In genomic region chr22:28864878-28865596, GRCh38 we compare ENCODE assay signal across 18 cellular contexts. TPM values are rescaled to one million over a fixed set of nuclear protein-coding genes. Genes with fewer than 3 reads are reported as not detected.
DNase-seq lines count a peak whose midpoint lies in the region; ATAC-seq and TF ChIP-seq lines count a peak whose summit lies in the region.
"Had no signal": no experiment of that assay in that cellular context is flagged by ENCODE, and none has a peak within 500 bp of the region (broad histone marks: within the 10 kb centered on the region; RNA-seq: fewer than 3 reads in every experiment).

No MANE protein-coding gene starts in this region.

- H3K9me3 ChIP-seq in body of pancreas (no peaks in the 10 kb centered on the region), liver (ENCODE audit: control insufficient read depth in 4 of 4, low read length in 3 of 4) (no peaks in the 10 kb centered on the region), adrenal gland (replicated peaks in 1 of 3) (no peaks in the 10 kb centered on the region), sigmoid colon (no peaks in the 10 kb centered on the region)
- H3K9me3 ChIP-seq: SJSA1 had no signal

- peaks cover 13% of the 10 kb centered on the region for H3K4me1 ChIP-seq in body of pancreas
- peaks cover 7 to 25% (median 16%) of the 10 kb centered on the region in 4 donors for H3K4me1 ChIP-seq in liver (ENCODE audit: control insufficient read depth in 4 of 4, insufficient read depth in 4 of 4, low read length in 3 of 4)
- no peaks in the 10 kb centered on the region for H3K4me1 ChIP-seq in adrenal gland (replicated peaks in 1 of 2)
- H3K4me1 ChIP-seq in sigmoid colon, result no peaks in the 10 kb centered on the region
- H3K4me1 ChIP-seq: SJSA1 had no signal

- H3K36me3 ChIP-seq in body of pancreas (replicated peaks in 1 of 2; ENCODE audit: insufficient read depth in 1 of 2, low read depth in 2 of 2) (no peaks in the 10 kb centered on the region), liver (ENCODE audit: control insufficient read depth in 4 of 4, insufficient read depth in 3 of 4, low read depth in 1 of 4, low read length in 3 of 4) (no peaks in the 10 kb centered on the region), adrenal gland (replicated peaks in 1 of 2) (no peaks in the 10 kb centered on the region), sigmoid colon (no peaks in the 10 kb centered on the region)
- H3K36me3 ChIP-seq: SJSA1 had no signal

- no peak overlapping the region for H3K4me3 ChIP-seq in body of pancreas
- H3K4me3 ChIP-seq in liver (ENCODE audit: low read depth in 1 of 3, low read length in 3 of 3), result peak overlapping the region in 2 of 3 donors; percentile 9 to 65
- H3K4me3 ChIP-seq in adrenal gland, result no peak overlapping the region
- no peak overlapping the region for H3K4me3 ChIP-seq in sigmoid colon
- H3K4me3 ChIP-seq: K562, SJSA1 had no signal

- ATAC-seq in body of pancreas, result peak; percentile 58
- ATAC-seq in GM18498 (IDR thresholded peaks at IDR 0.05; ENCODE audit: unreplicated experiment), result no peak
- ATAC-seq: HCT116, K562, PC-3 had no signal

- H3K9ac ChIP-seq in liver (ENCODE audit: low read depth in 1 of 2, low read length in 2 of 2), result no peak overlapping the region

- DNase-seq in Caki2 (ENCODE audit: low read depth) (peak; percentile 51), body of pancreas (peak in 2 of 4 donors; percentile 8 to 16), renal cortical epithelial cell (ENCODE audit: low read depth) (peak; percentile 58), adrenal gland (no peak), NCI-H524 (lab: John Stamatoyannopoulos, UW) (no peak), sigmoid colon (no peak)
- DNase-seq: CD4-positive, alpha-beta T cell; EL; NCI-H146; NCI-H2081 treated with DMSO at 0.1 percent for 48 hours; NCI-H446; NCI-H748 treated with DMSO at 0.1 percent for 48 hours; PC-3 had no signal

- H3K27ac ChIP-seq in body of pancreas (no peak overlapping the region), liver (ENCODE audit: low read depth in 1 of 2, low read length in 2 of 2) (peak overlapping the region; percentile 52 to 66), adrenal gland (no peak overlapping the region), sigmoid colon (no peak overlapping the region)
- H3K27ac ChIP-seq: SJSA1 had no signal

- in situ Hi-C loops in Caki2 (cut with HindIII; ENCODE audit: low pct_unique_long_range_greater_than_20kb, low sequenced_read_pairs), result no loop called here

- TF ChIP-seq EP300 in sigmoid colon (IDR thresholded peaks at IDR 0.05), result no peak

- WGBS in body of pancreas, 2 donors, result 33 to 51% methylated on average over 8 of the region's 8 CpGs
- 44% methylated on average over 8 of the region's 8 CpGs for WGBS in liver
- 87 to 96% (median 90%) methylated on average over 7 to 8 of the region's 8 CpGs for WGBS in adrenal gland, 4 donors
- 30 to 73% methylated on average over 8 of the region's 8 CpGs for WGBS in sigmoid colon, 2 donors

- TF ChIP-seq CTCF in body of pancreas (IDR thresholded peaks at IDR 0.05) (no peak), liver (IDR thresholded peaks at IDR 0.05; ENCODE audit: low read depth, low read length, missing input control) (no peak), adrenal gland (IDR thresholded peaks at IDR 0.05) (no peak), sigmoid colon (IDR thresholded peaks at IDR 0.05) (no peak)

- TF ChIP-seq RAD21 in liver (IDR thresholded peaks at IDR 0.05), result peak; percentile 41 to 46

- intact Hi-C loops in body of pancreas (cut with DNase I) (no loop called here), adrenal gland (cut with DNase I) (no loop called here), sigmoid colon (cut with DNase I) (no loop called here)

- TF ChIP-seq POLR2A in body of pancreas (IDR thresholded peaks at IDR 0.05) (no peak), adrenal gland (IDR thresholded peaks at IDR 0.05) (no peak), sigmoid colon (IDR thresholded peaks at IDR 0.05) (no peak)

- no peaks in the 10 kb centered on the region for H3K27me3 ChIP-seq in body of pancreas
- no peaks in the 10 kb centered on the region for H3K27me3 ChIP-seq in liver (ENCODE audit: control insufficient read depth in 4 of 4, insufficient read depth in 4 of 4, low read length in 3 of 4)
- no peaks in the 10 kb centered on the region for H3K27me3 ChIP-seq in adrenal gland
- H3K27me3 ChIP-seq in sigmoid colon, result no peaks in the 10 kb centered on the region
- H3K27me3 ChIP-seq: SJSA1 had no signal

TF ChIP-seq in liver, 16 proteins besides CTCF, POLR2A, EP300 and RAD21:
- TF ChIP-seq YY1 (IDR thresholded peaks at IDR 0.05) (peak; percentile 42), JUND (IDR thresholded peaks at IDR 0.05) (peak in 1 of 2 donors; percentile 71), MAX (IDR thresholded peaks at IDR 0.05) (peak; percentile 61), GABPA (IDR thresholded peaks at IDR 0.05 in 1 of 2, conservative IDR thresholded peaks at IDR 0.05 in 1 of 2) (no peak), NR2F2 (IDR thresholded peaks at IDR 0.05) (no peak), ATF3 (IDR thresholded peaks at IDR 0.05) (no peak), RXRA (IDR thresholded peaks at IDR 0.05) (peak; percentile 71 to 81), REST (IDR thresholded peaks at IDR 0.05) (peak; percentile 35), HNF4A (conservative IDR thresholded peaks at IDR 0.05) (peak; percentile 79 to 83), FOXA2 (IDR thresholded peaks at IDR 0.05) (peak; percentile 37), FOXA1 (IDR thresholded peaks at IDR 0.05) (no peak), EGR1 (IDR thresholded peaks at IDR 0.05; ENCODE audit: low read depth in 2 of 2) (no peak), TAF1 (conservative IDR thresholded peaks at IDR 0.05) (no peak), HNF4G (IDR thresholded peaks at IDR 0.05) (no peak), SP1 (IDR thresholded peaks at IDR 0.05) (peak; percentile 60), ZBTB33 (IDR thresholded peaks at IDR 0.05) (no peak)

RNA-seq across cellular contexts. Expression of gene ZNRF3, which starts 18.3 kb away (rescaled TPM):
- total RNA-seq in Caki2 (2014; rRNA removed; shearing (Covaris generic); ENCODE audit: low replicate concordance), result 9.6 and 11.1 TPM in 2 replicates
- total RNA-seq in body of pancreas (1 to 10 TPM; 7.8 to 8.6 TPM), liver (1 to 10 TPM; 5.0 to 5.9 TPM), renal cortical epithelial cell (6.1 and 26.9 TPM in 2 replicates), adrenal gland (10 to 100 TPM; 15.1 to 40.9 (median 23.9) TPM), sigmoid colon (10 to 100 TPM in 2 of 4 donors, 1 to 10 TPM in 2; 8.9 to 13.6 (median 9.7) TPM)
- polyA plus RNA-seq in liver (1 to 10 TPM; 2.2 to 4.4 TPM), adrenal gland (1 to 10 TPM; 3.1 to 8.7 (median 5.1) TPM), sigmoid colon (1 to 10 TPM in 1 of 3 donors, under 1 TPM in 2; 0.23 to 3.9 (median 0.60) TPM)

Comparison
In these comparisons a context has a peak if more than half of its experiments do, and no peak if none do; other contexts are left out.
1. DNase-seq: peak in Caki2 (single experiment) and renal cortical epithelial cell (single experiment); none in adrenal gland (0 of 7), NCI-H524 (0 of 2) and sigmoid colon (single experiment).
2. H3K27ac ChIP-seq: peak in liver (2 of 2); none in body of pancreas (0 of 4), adrenal gland (0 of 5) and sigmoid colon (0 of 4).
3. H3K4me3 ChIP-seq: peak in liver (2 of 3); none in body of pancreas (0 of 2), adrenal gland (0 of 4) and sigmoid colon (0 of 4).